ENCODE assay signal across 24 cellular contexts in genomic region chr15:80572337-80572736, GRCh38.
"Had no signal": no experiment of that assay in that cellular context is flagged by ENCODE, and none has a peak within 500 bp of the region (broad histone marks: within the 10 kb centered on the region; RNA-seq: fewer than 3 reads in every experiment).

No MANE protein-coding gene starts in this region.

- H3K4me3 ChIP-seq: breast epithelium, esophagus squamous epithelium, ovary, prostate gland, skin epidermis, upper lobe of left lung, vagina had no signal

- H3K36me3 Mint-ChIP-seq: activated naive CD4-positive, alpha-beta T cell treated with anti-CD3 and anti-CD28 coated beads, Interleukin-2, amount 50 U/mL, for 24 hours had no signal

- H3K27me3 ChIP-seq: breast epithelium, neutrophil, ovary, upper lobe of left lung, vagina had no signal

- DNase-seq: activated B cell treated with CpG ODN at 0.5 μM for 24 hours; activated CD4-positive, alpha-beta T cell treated with anti-CD3 and anti-CD28 coated beads, Interleukin-2, amount 50 U/mL, for 1 hour; activated CD8-positive, alpha-beta T cell treated with anti-CD3 and anti-CD28 coated beads for 36 hours; activated T-cell treated with anti-CD3 and anti-CD28 coated beads, Interleukin-2, amount 50 U/mL, for 48 hours; esophagus squamous epithelium; mammary epithelial cell; ovary; retina; stimulated activated CD4-positive, alpha-beta T cell treated with anti-CD3 and anti-CD28 coated beads, Interleukin-12 subunit alpha, Interleukin-12 subunit beta, amount 100 ng/mL, for 4 hours; stimulated activated CD4-positive, alpha-beta T cell treated with anti-CD3 and anti-CD28 coated beads, Interleukin-4, amount 100 ng/mL, for 1 hour; stimulated activated naive CD8-positive, alpha-beta T cell treated with anti-CD3 and anti-CD28 coated beads, Interleukin-15, Interleukin-2, amounts not matched to agents 100 U/mL and 50 U/mL, for 24 hours; T-helper 2 cell had no signal

- H3K9me3 ChIP-seq: breast epithelium, esophagus squamous epithelium, neutrophil, ovary, prostate gland, upper lobe of left lung, vagina had no signal

- H3K4me1 ChIP-seq: breast epithelium, prostate gland, vagina had no signal

- H3K4me1 Mint-ChIP-seq: activated B cell treated with CpG ODN at 0.5 μM for 24 hours; activated naive CD4-positive, alpha-beta T cell treated with anti-CD3 and anti-CD28 coated beads, Interleukin-2, amount 50 U/mL, for 24 hours; central memory CD8-positive, alpha-beta T cell had no signal

- ATAC-seq: activated CD8-positive, alpha-beta T cell treated with anti-CD3 and anti-CD28 coated beads for 36 hours; sciatic nerve; stimulated activated naive CD8-positive, alpha-beta T cell treated with anti-CD3 and anti-CD28 coated beads, Interleukin-15, Interleukin-2, amounts not matched to agents 100 U/mL and 50 U/mL, for 24 hours had no signal

- H3K27ac Mint-ChIP-seq: activated B cell treated with CpG ODN at 0.5 μM for 24 hours; activated CD8-positive, alpha-beta T cell treated with anti-CD3 and anti-CD28 coated beads for 36 hours; activated naive CD4-positive, alpha-beta T cell treated with anti-CD3 and anti-CD28 coated beads, Interleukin-2, amount 50 U/mL, for 24 hours; activated T-helper 2 cell treated with anti-CD3 and anti-CD28 coated beads, Interferon-gamma antibody, Interleukin-2, Interleukin-4, amounts not matched to agents 10 μg/mL and 5 μg/mL and 100 μg/mL, durations not matched to agents 14 hours and 24 hours and 36 hours; dendritic cell treated with granulocyte-macrophage colony-stimulating factor and Interleukin-4, amounts not matched to agents 40 ng/mL and 50 ng/mL, for 4 days; nephron had no signal

- H3K27ac ChIP-seq: breast epithelium, esophagus squamous epithelium, neutrophil, ovary, prostate gland, skin epidermis, upper lobe of left lung, vagina had no signal

- H3K9me3 Mint-ChIP-seq: activated B cell treated with CpG ODN at 0.5 μM for 24 hours; activated CD8-positive, alpha-beta T cell treated with anti-CD3 and anti-CD28 coated beads for 36 hours; activated naive CD4-positive, alpha-beta T cell treated with anti-CD3 and anti-CD28 coated beads, Interleukin-2, amount 50 U/mL, for 24 hours; activated T-helper 2 cell treated with anti-CD3 and anti-CD28 coated beads, Interferon-gamma antibody, Interleukin-2, Interleukin-4, amounts not matched to agents 10 μg/mL and 5 μg/mL and 100 μg/mL, durations not matched to agents 14 hours and 24 hours and 36 hours; central memory CD8-positive, alpha-beta T cell; dendritic cell treated with granulocyte-macrophage colony-stimulating factor and Interleukin-4, amounts not matched to agents 40 ng/mL and 50 ng/mL, for 4 days; nephron had no signal

- H3K36me3 ChIP-seq: breast epithelium, esophagus squamous epithelium, neutrophil, ovary, prostate gland, upper lobe of left lung, vagina had no signal

- H3K4me3 Mint-ChIP-seq: activated B cell treated with CpG ODN at 0.5 μM for 24 hours; activated CD8-positive, alpha-beta T cell treated with anti-CD3 and anti-CD28 coated beads for 36 hours; activated naive CD4-positive, alpha-beta T cell treated with anti-CD3 and anti-CD28 coated beads, Interleukin-2, amount 50 U/mL, for 24 hours; central memory CD8-positive, alpha-beta T cell; dendritic cell treated with granulocyte-macrophage colony-stimulating factor and Interleukin-4, amounts not matched to agents 40 ng/mL and 50 ng/mL, for 4 days; nephron had no signal
